In the genomic region with DNA sequence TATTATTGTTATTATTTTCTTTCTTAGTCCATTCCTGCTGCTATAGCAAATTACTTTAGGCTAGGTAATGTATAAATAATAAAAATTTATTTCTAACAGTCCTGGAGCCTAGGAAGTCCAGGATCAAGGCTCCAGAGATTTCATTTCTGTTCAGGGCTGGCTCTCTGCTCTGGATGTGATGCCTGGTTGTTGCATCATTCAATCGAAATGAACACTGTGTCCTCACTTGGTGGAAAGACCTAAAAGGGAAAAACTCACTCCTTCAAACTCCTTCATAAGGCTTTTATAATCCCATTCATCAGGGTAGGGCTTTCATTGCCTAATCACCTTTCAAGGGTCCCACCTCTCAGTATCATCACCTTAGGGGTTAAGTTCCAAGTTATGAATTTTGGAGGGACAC, we compare ENCODE assay signal across 21 cellular contexts.
"Had no signal": no experiment of that assay in that cellular context is flagged by ENCODE, and none has a peak within 500 bp of the region (broad histone marks: within the 10 kb centered on the region; RNA-seq: fewer than 3 reads in every experiment).

No MANE protein-coding gene starts in this region.

- H3K9me3 Mint-ChIP-seq: effector memory CD8-positive, alpha-beta T cell; memory B cell; nephron had no signal

- H3K27me3 Mint-ChIP-seq: dendritic cell treated with granulocyte-macrophage colony-stimulating factor and Interleukin-4, amounts not matched to agents 40 ng/mL and 50 ng/mL, for 4 days; effector memory CD8-positive, alpha-beta T cell; memory B cell; type B pancreatic cell had no signal

- H3K4me1 Mint-ChIP-seq: memory B cell, nephron had no signal

- H3K4me1 ChIP-seq: esophagus muscularis mucosa, gastrocnemius medialis, heart right ventricle, left lung, lower lobe of right lung, psoas muscle, uterus had no signal

- H3K27ac ChIP-seq: epithelial cell of prostate, esophagus muscularis mucosa, gastrocnemius medialis, heart right ventricle, left lung, lower lobe of right lung, psoas muscle, uterus had no signal

- H3K27ac Mint-ChIP-seq: dendritic cell treated with granulocyte-macrophage colony-stimulating factor and Interleukin-4, amounts not matched to agents 40 ng/mL and 50 ng/mL, for 4 days; effector memory CD8-positive, alpha-beta T cell; memory B cell; nephron; type B pancreatic cell had no signal

- DNase-seq: central memory CD4-positive, alpha-beta T cell; effector memory CD8-positive, alpha-beta T cell; gastrocnemius medialis; heart right ventricle; hypothalamus; islet precursor cell; left lung; lower lobe of right lung; midbrain; psoas muscle; retina; small intestine; stimulated activated CD4-positive, alpha-beta T cell treated with anti-CD3 and anti-CD28 coated beads, Interleukin-12 subunit alpha, Interleukin-12 subunit beta, amount 100 ng/mL, for 4 hours; stimulated activated naive CD4-positive, alpha-beta T cell treated with Interleukin-2 at 50 U/mL for 16 hours; uterus had no signal

- H3K36me3 Mint-ChIP-seq: memory B cell, type B pancreatic cell had no signal

- H3K36me3 ChIP-seq: esophagus muscularis mucosa, gastrocnemius medialis, heart right ventricle, left lung, lower lobe of right lung, uterus had no signal

- H3K4me3 ChIP-seq: esophagus muscularis mucosa, gastrocnemius medialis, heart right ventricle, left lung, lower lobe of right lung, psoas muscle, uterus had no signal

- H3K4me3 Mint-ChIP-seq: dendritic cell treated with granulocyte-macrophage colony-stimulating factor and Interleukin-4, amounts not matched to agents 40 ng/mL and 50 ng/mL, for 4 days; effector memory CD8-positive, alpha-beta T cell; memory B cell; nephron; type B pancreatic cell had no signal

- H3K27me3 ChIP-seq: esophagus muscularis mucosa, gastrocnemius medialis, heart right ventricle, left lung, uterus had no signal

- H3K9me3 ChIP-seq: esophagus muscularis mucosa, gastrocnemius medialis, left lung, lower lobe of right lung, psoas muscle, uterus had no signal
